1 cellular context compared by ENCODE assay signal in the genomic region with DNA sequence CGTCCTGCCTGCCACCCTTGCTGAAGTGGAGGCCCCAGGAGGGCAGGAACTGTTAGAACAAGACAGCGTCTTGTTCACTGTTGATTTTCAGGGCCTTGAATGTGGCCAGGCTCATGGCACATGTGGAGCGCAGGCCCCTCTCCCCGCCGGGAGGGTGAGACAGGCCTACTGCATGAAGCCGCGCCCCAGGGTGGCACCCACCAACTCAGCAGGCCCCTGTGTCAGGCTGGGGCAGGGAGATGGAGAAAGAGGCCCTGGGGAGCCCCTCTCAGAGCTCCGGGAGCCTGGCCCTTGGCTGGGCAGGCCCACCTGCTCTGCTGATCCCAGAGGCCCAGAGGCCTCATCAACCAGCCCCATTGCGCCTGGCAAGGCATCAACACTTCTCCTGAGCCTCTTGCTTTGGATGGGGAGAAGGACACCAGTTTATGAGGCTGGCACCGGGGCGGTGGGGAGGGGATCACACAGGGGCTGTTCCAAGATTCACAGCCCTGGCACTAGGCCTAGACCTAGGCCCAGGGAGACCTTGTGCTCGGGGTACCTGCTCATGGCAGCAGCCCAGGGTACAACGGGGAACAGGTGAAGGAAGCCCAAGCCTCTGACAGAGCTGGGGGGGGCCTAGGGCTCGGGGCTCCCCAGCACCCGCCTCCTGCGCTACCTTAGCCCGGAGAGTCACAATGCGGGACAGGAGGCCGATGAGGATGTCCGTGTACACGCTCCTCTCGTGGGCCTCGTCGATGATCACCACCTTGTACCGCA.
TF ChIP-seq lines count a peak whose summit lies in the region.

No MANE protein-coding gene starts in this region.

TF ChIP-seq in IMR-90, 13 proteins besides CTCF, POLR2A, EP300 and RAD21:
- TF ChIP-seq MAFK (IDR thresholded peaks at IDR 0.05; ENCODE audit: low read depth, low read length) (no peak), BHLHE40 (IDR thresholded peaks at IDR 0.05; ENCODE audit: low read depth, low read length) (no peak), MAZ (IDR thresholded peaks at IDR 0.05; ENCODE audit: borderline replicate concordance, low read depth, low read length) (no peak)
